In genomic region chr7:12458520-12459131, GRCh38 we compare ENCODE assay signal across 8 cellular contexts. TPM values are rescaled to one million over a fixed set of nuclear protein-coding genes. Genes with fewer than 3 reads are reported as not detected.
DNase-seq lines count a peak whose midpoint lies in the region; ATAC-seq and TF ChIP-seq lines count a peak whose summit lies in the region.

No MANE protein-coding gene starts in this region.

- no peaks in the 10 kb centered on the region for H3K9me3 ChIP-seq in body of pancreas

- no peaks in the 10 kb centered on the region for H3K27me3 ChIP-seq in body of pancreas

- peak; percentile 11 to 56 (median 47) for TF ChIP-seq CTCF in body of pancreas (IDR thresholded peaks at IDR 0.05)

- intact Hi-C loops in body of pancreas (cut with DNase I): no loop called here
- intact Hi-C loops in left colon (cut with DNase I, micrococcal nuclease): no loop called here

- ATAC-seq in GM21360 (IDR thresholded peaks at IDR 0.05; ENCODE audit: unreplicated experiment): peak; percentile 99
- peak; percentile 97 for ATAC-seq in HG03442 (IDR thresholded peaks at IDR 0.05; ENCODE audit: unreplicated experiment)
- ATAC-seq in body of pancreas: peak; percentile 74
- peak; percentile 63 for ATAC-seq in left colon

- H3K4me3 ChIP-seq in body of pancreas: no peak overlapping the region

- H3K36me3 ChIP-seq in body of pancreas (replicated peaks in 1 of 2; ENCODE audit: insufficient read depth in 1 of 2, low read depth in 2 of 2): no peaks in the 10 kb centered on the region

- TF ChIP-seq POLR2A in body of pancreas (IDR thresholded peaks at IDR 0.05): no peak

- in situ Hi-C loops in G401 (cut with HindIII; ENCODE audit: low sequenced_read_pairs): no loop called here

- no peaks in the 10 kb centered on the region for H3K4me1 ChIP-seq in body of pancreas

- WGBS in body of pancreas, 2 donors: 21 to 27% methylated on average over 4 of the region's 4 CpGs

- DNase-seq in G401 (ENCODE audit: low spot score): peak; percentile 14
- DNase-seq in NCI-H446 (lab: John Stamatoyannopoulos, UW): peak; percentile 66 to 78
- DNase-seq in body of pancreas: no peak
- DNase-seq in left colon: no peak
- no peak for DNase-seq in stimulated activated CD4-positive, alpha-beta T cell treated with anti-CD3 and anti-CD28 coated beads, Interleukin-1b, Interleukin-23, amount 100 ng/mL, for 48 hours
- DNase-seq in GOT3 (lab: John Stamatoyannopoulos, UW): no peak

- H3K27ac ChIP-seq in body of pancreas: no peak overlapping the region

RNA-seq across cellular contexts. Expression of gene VWDE, which starts 55.0 kb away (rescaled TPM):
- total RNA-seq in G401 (2014; rRNA removed; shearing (Covaris generic)): 0.37 TPM in 1 of 2 replicates, not detected in the other
- 1 to 10 TPM; 1.6 to 2.6 TPM for total RNA-seq in body of pancreas
- total RNA-seq in left colon: 1 to 10 TPM; 1.3 to 1.5 TPM

Comparison
In these comparisons a context has a peak if more than half of its experiments do, and no peak if none do; other contexts are left out.
1. DNase-seq: peak in G401 (single experiment) and NCI-H446 (2 of 2); none in body of pancreas (0 of 4), left colon (0 of 2), stimulated activated CD4-positive, alpha-beta T cell treated with anti-CD3 and anti-CD28 coated beads, Interleukin-1b, Interleukin-23, amount 100 ng/mL, for 48 hours (single experiment) and GOT3 (single experiment).
2. Peak in every context shown above with its lines, with median percentiles within 50 percentile points of each other: ATAC-seq.